In the genomic region with DNA sequence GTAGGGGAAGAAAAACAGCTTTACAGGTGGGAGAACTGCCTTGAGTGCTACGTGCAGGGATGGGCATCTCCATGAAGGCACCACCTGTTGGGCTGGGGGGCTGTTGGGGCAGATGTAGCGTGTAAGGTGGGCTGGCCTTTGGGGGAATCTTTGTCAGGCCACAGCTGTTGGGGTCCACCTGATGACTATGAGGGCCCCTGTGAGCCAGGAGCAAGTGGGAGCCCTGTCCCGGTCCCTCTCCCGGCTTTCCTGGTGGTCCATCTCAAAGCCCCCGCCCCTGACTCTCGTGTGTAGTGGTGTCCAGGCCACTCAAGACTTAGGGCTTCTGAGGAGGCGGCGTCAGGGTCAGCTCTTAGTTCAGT, we compare ENCODE assay signal across 14 cellular contexts. TPM values are rescaled to one million over a fixed set of nuclear protein-coding genes. Genes with fewer than 3 reads are reported as not detected.
DNase-seq lines count a peak whose midpoint lies in the region; ATAC-seq lines count a peak whose summit lies in the region.
"Had no signal": no experiment of that assay in that cellular context is flagged by ENCODE, and none has a peak within 500 bp of the region (broad histone marks: within the 10 kb centered on the region; RNA-seq: fewer than 3 reads in every experiment).

No MANE protein-coding gene starts in this region.

- POLR2A ChIA-PET in activated CD4-positive, alpha-beta T cell treated with anti-CD3 and anti-CD28 coated beads, Interleukin-2, amount 10 ng/mL, durations not matched to agents 7 days and 5 days (lab: Charles Lee) = interaction anchor here (0.7 kb wide), 2 partner anchors 191 to 782 kb away, joined by 3 read pairs; no protein-coding TSS in a partner anchor
- POLR2A ChIA-PET in T-cell (lab: Charles Lee) = interaction anchor here in 1 of 2 donors (0.6 to 0.7 kb wide), 2 partner anchors 13 to 25 kb away, joined by 5 to 7 read pairs; partner anchors contain the start of gene SLC37A1

- CTCF ChIA-PET in activated CD4-positive, alpha-beta T cell treated with anti-CD3 and anti-CD28 coated beads, Interleukin-2, amount 10 ng/mL, durations not matched to agents 7 days and 5 days (lab: Charles Lee) = interaction anchor here (1.1 to 1.9 kb wide), 5 partner anchors 14 to 248 kb away, joined by 3 to 7 read pairs (median 4); partner anchors contain the start of gene SLC37A1
- CTCF ChIA-PET in T-cell (lab: Charles Lee) = interaction anchor here in 1 of 2 donors (0.6 to 1.1 kb wide), 3 partner anchors 16 to 123 kb away, joined by 3 to 4 read pairs (median 3); partner anchors contain the start of gene UBASH3A

- H3K9me3 Mint-ChIP-seq in activated CD4-positive, alpha-beta T cell treated with anti-CD3 and anti-CD28 coated beads, Interleukin-2, amount 10 ng/mL, durations not matched to agents 7 days and 5 days = no peaks in the 10 kb centered on the region
- no peaks in the 10 kb centered on the region for H3K9me3 Mint-ChIP-seq in T-cell
- no peaks in the 10 kb centered on the region for H3K9me3 Mint-ChIP-seq in immature natural killer cell
- no peaks in the 10 kb centered on the region for H3K9me3 Mint-ChIP-seq in stimulated activated memory B cell treated with anti-CD40 and anti-IgM and Interleukin-4, amounts not matched to agents 10 μg/mL and 1 μg/mL and 100 μg/mL, for 72 hours

- H3K27me3 Mint-ChIP-seq in activated CD4-positive, alpha-beta T cell treated with anti-CD3 and anti-CD28 coated beads, Interleukin-2, amount 10 ng/mL, durations not matched to agents 7 days and 5 days = no peaks in the 10 kb centered on the region
- H3K27me3 Mint-ChIP-seq in T-cell (no peaks in the 10 kb centered on the region), immature natural killer cell (ENCODE audit: low read depth in 3 of 3) (peaks cover 4 to 10% (median 4%) of the 10 kb centered on the region in 3 donors)
- H3K27me3 Mint-ChIP-seq in stimulated activated memory B cell treated with anti-CD40 and anti-IgM and Interleukin-4, amounts not matched to agents 10 μg/mL and 1 μg/mL and 100 μg/mL, for 72 hours = no peaks in the 10 kb centered on the region

- no peak for DNase-seq in activated CD4-positive, alpha-beta T cell treated with anti-CD3 and anti-CD28 coated beads, Interleukin-2, amount 10 ng/mL, durations not matched to agents 7 days and 5 days
- DNase-seq in activated CD4-positive, alpha-beta T cell treated with anti-CD3 and anti-CD28 coated beads, Interleukin-2, amount 50 U/mL, for 1 hour = no peak
- no peak for DNase-seq in T-cell
- no peak for DNase-seq in immature natural killer cell
- DNase-seq in GM19240 (ENCODE audit: insufficient read length, low spot score) = no peak
- DNase-seq in NCI-H69 (lab: John Stamatoyannopoulos, UW) = no peak
- DNase-seq in stimulated activated CD4-positive, alpha-beta T cell treated with anti-CD3 and anti-CD28 coated beads, Interleukin-4, amount 100 ng/mL, for 1 hour = no peak
- DNase-seq: GM23248, IMR-90, NCI-H226, uterus had no signal

- H3K4me1 Mint-ChIP-seq in activated CD4-positive, alpha-beta T cell treated with anti-CD3 and anti-CD28 coated beads, Interleukin-2, amount 10 ng/mL, durations not matched to agents 7 days and 5 days = peaks cover 65% of the 10 kb centered on the region
- H3K4me1 Mint-ChIP-seq in T-cell (peaks cover 51 to 68% (median 59%) of the 10 kb centered on the region in 3 donors), immature natural killer cell (peaks cover 47 to 50% of the 10 kb centered on the region in 2 donors)
- peaks cover 78% of the 10 kb centered on the region for H3K4me1 Mint-ChIP-seq in stimulated activated memory B cell treated with anti-CD40 and anti-IgM and Interleukin-4, amounts not matched to agents 10 μg/mL and 1 μg/mL and 100 μg/mL, for 72 hours

- H3K27ac Mint-ChIP-seq in activated CD4-positive, alpha-beta T cell treated with anti-CD3 and anti-CD28 coated beads, Interleukin-2, amount 10 ng/mL, durations not matched to agents 7 days and 5 days = peak overlapping the region; percentile 96
- H3K27ac Mint-ChIP-seq in T-cell = peak overlapping the region; percentile 96 to 97
- peak overlapping the region; percentile 88 to 96 (median 94) for H3K27ac Mint-ChIP-seq in immature natural killer cell
- H3K27ac Mint-ChIP-seq in stimulated activated memory B cell treated with anti-CD40 and anti-IgM and Interleukin-4, amounts not matched to agents 10 μg/mL and 1 μg/mL and 100 μg/mL, for 72 hours = peak overlapping the region; percentile 99

- no peak overlapping the region for H3K4me3 Mint-ChIP-seq in activated CD4-positive, alpha-beta T cell treated with anti-CD3 and anti-CD28 coated beads, Interleukin-2, amount 10 ng/mL, durations not matched to agents 7 days and 5 days
- H3K4me3 Mint-ChIP-seq in T-cell (peak overlapping the region; percentile 64 to 81 (median 79)), immature natural killer cell (peak overlapping the region; percentile 8 to 89 (median 79))
- H3K4me3 Mint-ChIP-seq in stimulated activated memory B cell treated with anti-CD40 and anti-IgM and Interleukin-4, amounts not matched to agents 10 μg/mL and 1 μg/mL and 100 μg/mL, for 72 hours = peak overlapping the region; percentile 78

- H3K36me3 Mint-ChIP-seq in activated CD4-positive, alpha-beta T cell treated with anti-CD3 and anti-CD28 coated beads, Interleukin-2, amount 10 ng/mL, durations not matched to agents 7 days and 5 days (ENCODE audit: low read depth) = peaks cover 39% of the 10 kb centered on the region
- peaks cover 28% of the 10 kb centered on the region for H3K36me3 Mint-ChIP-seq in T-cell
- H3K36me3 Mint-ChIP-seq in immature natural killer cell = peaks cover under 1 to 7% (median 7%) of the 10 kb centered on the region in 3 donors
- H3K36me3 Mint-ChIP-seq in stimulated activated memory B cell treated with anti-CD40 and anti-IgM and Interleukin-4, amounts not matched to agents 10 μg/mL and 1 μg/mL and 100 μg/mL, for 72 hours = peaks cover 47% of the 10 kb centered on the region

- ATAC-seq in T-cell (replicated peaks in 1 of 4) = no peak
- ATAC-seq in stimulated activated memory B cell treated with anti-CD40 and anti-IgM and Interleukin-4, amounts not matched to agents 10 μg/mL and 1 μg/mL and 100 μg/mL, for 72 hours = no peak
- ATAC-seq: A549, Right ventricle myocardium inferior had no signal

RNA-seq across cellular contexts. Expression of gene SLC37A1, which starts 13.5 kb away (rescaled TPM):
- 10 to 100 TPM; 19.2 to 20.2 TPM for total RNA-seq in activated CD4-positive, alpha-beta T cell treated with anti-CD3 and anti-CD28 coated beads, Interleukin-2, amount 10 ng/mL, durations not matched to agents 7 days and 5 days
- total RNA-seq in T-cell = 10 to 100 TPM; 18.7 to 26.3 (median 22.6) TPM
- polyA plus RNA-seq in immature natural killer cell = 1 to 10 TPM in 2 of 3 donors, under 1 TPM in 1; 0.09 to 6.3 (median 3.0) TPM
- total RNA-seq: GM23248 had no signal
- polyA plus RNA-seq: GM23248 had no signal

RNA-seq across cellular contexts. Expression of gene RSPH1, which starts 31.1 kb away (rescaled TPM):
- total RNA-seq in activated CD4-positive, alpha-beta T cell treated with anti-CD3 and anti-CD28 coated beads, Interleukin-2, amount 10 ng/mL, durations not matched to agents 7 days and 5 days = not detected
- total RNA-seq in T-cell = under 1 TPM in 2 of 5 donors, not detected in 3; 0.12 to 0.20 TPM
- polyA plus RNA-seq in immature natural killer cell = under 1 TPM in 1 of 3 donors, not detected in 2; 0.37 TPM
- total RNA-seq: IMR-90, Right ventricle myocardium inferior had no signal
- polyA plus RNA-seq: GM23248, IMR-90 had no signal
